6 cellular contexts compared by ENCODE assay signal in genomic region chr7:28668085-28668484, GRCh38.
"Had no signal": no experiment of that assay in that cellular context is flagged by ENCODE, and none has a peak within 500 bp of the region (broad histone marks: within the 10 kb centered on the region; RNA-seq: fewer than 3 reads in every experiment).

No MANE protein-coding gene starts in this region.

- H3K27ac ChIP-seq: HL-60 had no signal

- ATAC-seq: HepG2, K562 had no signal

- DNase-seq: IMR-90, KBM-7 had no signal

- FAIRE-seq: HepG2, HTR-8/SVneo, K562 had no signal

- H3K4me3 ChIP-seq: K562 had no signal
